Comparison of ENCODE assay signal across 19 cellular contexts in the genomic region with DNA sequence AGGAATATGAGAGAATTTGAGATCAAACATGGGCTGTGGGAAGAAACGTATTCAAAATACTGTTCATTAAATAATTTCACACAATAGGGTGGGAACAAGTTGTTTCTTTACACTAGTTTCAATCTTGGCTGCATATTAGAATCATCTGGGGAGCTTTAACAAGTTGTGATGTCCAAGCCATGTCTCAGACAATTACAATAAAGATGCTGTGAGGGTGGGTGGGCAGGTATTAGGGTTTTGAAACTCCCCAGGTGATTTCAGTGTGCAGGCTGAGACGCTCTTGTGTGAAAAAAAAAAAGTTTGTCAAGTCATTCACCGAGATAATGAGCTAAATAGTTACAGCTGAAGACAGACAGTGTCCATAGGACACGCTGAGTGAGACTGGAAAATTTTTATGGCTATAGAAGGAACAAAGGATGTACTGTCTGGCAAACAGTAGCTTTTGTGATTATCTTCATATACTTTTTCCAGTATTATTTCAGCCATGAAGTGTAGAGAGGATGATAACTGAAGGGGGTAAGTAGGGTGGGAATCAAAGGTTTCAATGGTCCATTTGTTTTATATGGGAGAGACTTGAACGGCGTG. TPM values are rescaled to one million over a fixed set of nuclear protein-coding genes. Genes with fewer than 3 reads are reported as not detected.
DNase-seq lines count a peak whose midpoint lies in the region; ATAC-seq, FAIRE-seq and TF ChIP-seq lines count a peak whose summit lies in the region.
"Had no signal": no experiment of that assay in that cellular context is flagged by ENCODE, and none has a peak within 500 bp of the region (broad histone marks: within the 10 kb centered on the region; RNA-seq: fewer than 3 reads in every experiment).

No MANE protein-coding gene starts in this region.

- POLR2A ChIA-PET in endothelial cell of umbilical vein (lab: Charles Lee), result no interaction called here

- H3K9ac ChIP-seq in endothelial cell of umbilical vein (replicated peaks; ENCODE audit: extremely low read depth, insufficient read depth, low read length), result no peak overlapping the region
- H3K9ac ChIP-seq: BLaER1 treated with 17β-estradiol and CSF1 and Interleukin-3, amounts not matched to agents 10 nM and 100 nM; GM23248 had no signal

- H3K36me3 ChIP-seq in endothelial cell of umbilical vein (ENCODE audit: control insufficient read depth in 2 of 2, extremely low read depth in 1 of 2, insufficient read depth in 2 of 2, low read length in 2 of 2), result no peaks in the 10 kb centered on the region
- no peaks in the 10 kb centered on the region for H3K36me3 ChIP-seq in mucosa of descending colon (ENCODE audit: low read depth)
- H3K36me3 ChIP-seq: BLaER1 treated with 17β-estradiol and CSF1 and Interleukin-3, amounts not matched to agents 10 nM and 100 nM had no signal

- intact Hi-C loops in endothelial cell of umbilical vein (cut with micrococcal nuclease), result no loop called here
- intact Hi-C loops in mucosa of descending colon (cut with DNase I, micrococcal nuclease), result no loop called here

- dilution Hi-C loops in endothelial cell of umbilical vein (cut with MboI; ENCODE audit: extremely low pct_ligation_motif_present, low sequenced_read_pairs), result no loop called here

- no peaks in the 10 kb centered on the region for H3K79me2 ChIP-seq in endothelial cell of umbilical vein (ENCODE audit: control insufficient read depth, insufficient read depth, low read length)

- TF ChIP-seq CTCF in endothelial cell of umbilical vein (IDR thresholded peaks at IDR 0.05; ENCODE audit: extremely low read depth in 1 of 2, insufficient read depth in 1 of 2, low read depth in 1 of 2, low read length in 2 of 2) (no peak), mucosa of descending colon (IDR thresholded peaks at IDR 0.05) (no peak)

- H3K9me1 ChIP-seq in endothelial cell of umbilical vein (replicated peaks; ENCODE audit: control insufficient read depth, extremely low read depth, insufficient read depth, low read length), result no peaks in the 10 kb centered on the region

- CTCF ChIA-PET in endothelial cell of umbilical vein (lab: Charles Lee), result no interaction called here

- H3K9me3 ChIP-seq in endothelial cell of umbilical vein (replicated peaks; ENCODE audit: control insufficient read depth, insufficient read depth, low read length) (no peaks in the 10 kb centered on the region), mucosa of descending colon (no peaks in the 10 kb centered on the region)
- H3K9me3 ChIP-seq: BLaER1 treated with 17β-estradiol and CSF1 and Interleukin-3, amounts not matched to agents 10 nM and 100 nM had no signal

- H3K4me1 ChIP-seq in endothelial cell of umbilical vein (ENCODE audit: control insufficient read depth, extremely low read depth, insufficient read depth, low read length), result no peaks in the 10 kb centered on the region
- no peaks in the 10 kb centered on the region for H3K4me1 ChIP-seq in mucosa of descending colon (ENCODE audit: low read depth)

- no peak overlapping the region for H3K27ac ChIP-seq in endothelial cell of umbilical vein (ENCODE audit: insufficient read depth, low read depth, low read length)
- H3K27ac ChIP-seq: BLaER1 treated with 17β-estradiol and CSF1 and Interleukin-3, amounts not matched to agents 10 nM and 100 nM; GM23248 had no signal

- no peak overlapping the region for H3K4me2 ChIP-seq in endothelial cell of umbilical vein (ENCODE audit: insufficient read depth, low read length)
- H3K4me2 ChIP-seq: BLaER1 treated with 17β-estradiol and CSF1 and Interleukin-3, amounts not matched to agents 10 nM and 100 nM had no signal

- ATAC-seq in mucosa of descending colon (peak; percentile 42), left lobe of liver (no peak), HG03196 (IDR thresholded peaks at IDR 0.05; ENCODE audit: unreplicated experiment) (no peak)
- ATAC-seq: HCT116 had no signal

- H4K20me1 ChIP-seq in endothelial cell of umbilical vein (replicated peaks; ENCODE audit: control insufficient read depth, extremely low read depth, insufficient read depth, low read length), result no peaks in the 10 kb centered on the region
- H4K20me1 ChIP-seq: BLaER1 treated with 17β-estradiol and CSF1 and Interleukin-3, amounts not matched to agents 10 nM and 100 nM had no signal

- no peaks in the 10 kb centered on the region for H3K27me3 ChIP-seq in endothelial cell of umbilical vein (ENCODE audit: control insufficient read depth in 2 of 2, insufficient read depth in 2 of 2, low read length in 2 of 2)
- H3K27me3 ChIP-seq: BLaER1 treated with 17β-estradiol and CSF1 and Interleukin-3, amounts not matched to agents 10 nM and 100 nM had no signal

- no TSS peak for BruUV-seq in endothelial cell of umbilical vein (replicated peaks; lab: Mats Ljungman, UMichigan)

- DNase-seq in COLO829 (ENCODE audit: low spot score) (peak; percentile 69), RPMI7951 (ENCODE audit: low read depth) (peak; percentile 39), endothelial cell of umbilical vein (ENCODE audit: low read depth, low spot score) (no peak), mucosa of descending colon (no peak), left lobe of liver (ENCODE audit: low spot score) (no peak), NCI-H524 (lab: John Stamatoyannopoulos, UW) (no peak), globus pallidus (ENCODE audit: low spot score) (no peak)
- DNase-seq: 8988T; AML-193; Calu3; CD4-positive, CD25-positive, alpha-beta regulatory T cell; DMS 273 treated with DMSO at 0.1 percent for 48 hours; GM23248 had no signal

- peak; percentile 58 for FAIRE-seq in endothelial cell of umbilical vein (lab: Jason Lieb, UNC)
- FAIRE-seq: GM18507, H54 had no signal

- no peak overlapping the region for H2AFZ ChIP-seq in endothelial cell of umbilical vein (ENCODE audit: low read depth, low read length)
- H2AFZ ChIP-seq: GM23248 had no signal

- no peak overlapping the region for H3K4me3 ChIP-seq in endothelial cell of umbilical vein (replicated peaks in 1 of 3; ENCODE audit: insufficient read depth in 1 of 3, low read depth in 1 of 3, low read length in 3 of 3)
- H3K4me3 ChIP-seq in mucosa of descending colon, result no peak overlapping the region
- H3K4me3 ChIP-seq: BLaER1 treated with 17β-estradiol and CSF1 and Interleukin-3, amounts not matched to agents 10 nM and 100 nM; GM23248 had no signal

- TF ChIP-seq POLR2A in endothelial cell of umbilical vein (IDR thresholded peaks at IDR 0.05; ENCODE audit: low read depth, low read length), result no peak

TF ChIP-seq in endothelial cell of umbilical vein, 7 proteins besides CTCF, POLR2A, EP300 and RAD21:
- TF ChIP-seq GATA2 (IDR thresholded peaks at IDR 0.05; ENCODE audit: insufficient read depth, insufficient read length, low read depth, low read length) (no peak), POLR2AphosphoS5 (IDR thresholded peaks at IDR 0.05; ENCODE audit: insufficient read depth, low read depth, low read length) (no peak), MYC (IDR thresholded peaks at IDR 0.05; ENCODE audit: low read depth, low read length) (no peak), MAX (IDR thresholded peaks at IDR 0.05; ENCODE audit: insufficient read depth, insufficient read length) (no peak), EZH2 (IDR thresholded peaks at IDR 0.05; ENCODE audit: borderline replicate concordance, low read depth, low read length, severe bottlenecking) (no peak), FOS (IDR thresholded peaks at IDR 0.05; ENCODE audit: borderline replicate concordance, insufficient read depth, low read length) (no peak), JUN (IDR thresholded peaks at IDR 0.05; ENCODE audit: borderline replicate concordance, insufficient read depth, insufficient read length, low read depth) (no peak)

RNA-seq across cellular contexts. Expression of gene LAMB4, which starts 12.6 kb away (rescaled TPM):
- total RNA-seq in RPMI7951 (2014; rRNA removed; shearing (Covaris generic)), result 0.10 and 0.24 TPM in 2 replicates
- total RNA-seq in endothelial cell of umbilical vein (0.20 and 0.72 TPM in 2 replicates), mucosa of descending colon (under 1 TPM in 1 of 3 donors, not detected in 2; 0.22 TPM), left lobe of liver (not detected)
- polyA plus RNA-seq in endothelial cell of umbilical vein, result 0.15 and 0.43 TPM in 2 replicates
- polyA plus RNA-seq in endothelial cell of umbilical vein (2011; cell fraction: cytosol; rRNA removed), result 0.27 and 0.30 TPM in 2 replicates
- 0.62 and 0.87 TPM in 2 replicates for polyA plus RNA-seq in endothelial cell of umbilical vein (2011; cell fraction: nucleus; rRNA removed)
- 0.15 and 0.21 TPM in 2 replicates for polyA plus RNA-seq in endothelial cell of umbilical vein (2012)
- polyA minus RNA-seq in endothelial cell of umbilical vein, result 0.66 and 0.81 TPM in 2 replicates
- polyA minus RNA-seq in endothelial cell of umbilical vein (2011; cell fraction: cytosol; rRNA and poly(A)+ RNA removed), result not detected
- polyA minus RNA-seq in endothelial cell of umbilical vein (2011; cell fraction: nucleus; rRNA and poly(A)+ RNA removed), result 1.3 and 1.7 TPM in 2 replicates
- total RNA-seq: Calu3; CD4-positive, CD25-positive, alpha-beta regulatory T cell; Daoy; GM23248 had no signal
- polyA plus RNA-seq: CD4-positive, CD25-positive, alpha-beta regulatory T cell had no signal

Comparison
In these comparisons a context has a peak if more than half of its experiments do, and no peak if none do; other contexts are left out.
1. DNase-seq: peak in COLO829 (single experiment) and RPMI7951 (single experiment); none in endothelial cell of umbilical vein (single experiment), mucosa of descending colon (0 of 3), left lobe of liver (single experiment), NCI-H524 (0 of 2) and globus pallidus (single experiment).